ENCODE assay signal across 8 cellular contexts in genomic region chrX:30971761-30972603, GRCh38.
DNase-seq lines count a peak whose midpoint lies in the region; ATAC-seq and TF ChIP-seq lines count a peak whose summit lies in the region.

No MANE protein-coding gene starts in this region.

- TF ChIP-seq CTCF in glutamatergic neuron (IDR thresholded peaks at IDR 0.05; ENCODE audit: partially characterized antibody, unreplicated experiment), result peak; percentile 49

- no peaks in the 10 kb centered on the region for H3K36me3 Mint-ChIP-seq in CD4-positive, CD25-positive, alpha-beta regulatory T cell
- H3K36me3 Mint-ChIP-seq in activated T-helper 2 cell treated with anti-CD3 and anti-CD28 coated beads, Interferon-gamma antibody, Interleukin-2, Interleukin-4, amounts not matched to agents 10 μg/mL and 5 μg/mL and 100 μg/mL, durations not matched to agents 14 hours and 24 hours and 36 hours (ENCODE audit: low read depth), result no peaks in the 10 kb centered on the region
- no peaks in the 10 kb centered on the region for H3K36me3 Mint-ChIP-seq in glutamatergic neuron (ENCODE audit: unreplicated experiment)

- peaks cover 2 to 4% (median 4%) of the 10 kb centered on the region in 4 donors for H3K4me1 Mint-ChIP-seq in CD4-positive, CD25-positive, alpha-beta regulatory T cell
- peaks cover 15% of the 10 kb centered on the region for H3K4me1 Mint-ChIP-seq in activated T-helper 2 cell treated with anti-CD3 and anti-CD28 coated beads, Interferon-gamma antibody, Interleukin-2, Interleukin-4, amounts not matched to agents 10 μg/mL and 5 μg/mL and 100 μg/mL, durations not matched to agents 14 hours and 24 hours and 36 hours (ENCODE audit: low read depth)
- H3K4me1 Mint-ChIP-seq in glutamatergic neuron (ENCODE audit: low read depth, unreplicated experiment), result no peaks in the 10 kb centered on the region

- H3K9me3 Mint-ChIP-seq in CD4-positive, CD25-positive, alpha-beta regulatory T cell, result peaks cover 0 to 1% (median 0%) of the 10 kb centered on the region in 7 donors
- H3K9me3 Mint-ChIP-seq in activated T-helper 2 cell treated with anti-CD3 and anti-CD28 coated beads, Interferon-gamma antibody, Interleukin-2, Interleukin-4, amounts not matched to agents 10 μg/mL and 5 μg/mL and 100 μg/mL, durations not matched to agents 14 hours and 24 hours and 36 hours, result no peaks in the 10 kb centered on the region
- peaks cover 2% of the 10 kb centered on the region for H3K9me3 Mint-ChIP-seq in glutamatergic neuron (ENCODE audit: unreplicated experiment)

- no peaks in the 10 kb centered on the region for H3K9me3 ChIP-seq in CD4-positive, CD25-positive, alpha-beta regulatory T cell (ENCODE audit: control insufficient read depth in 2 of 2, low read length in 2 of 2)

- H3K27me3 ChIP-seq in CD4-positive, CD25-positive, alpha-beta regulatory T cell (ENCODE audit: control insufficient read depth, insufficient read depth, low read length), result no peaks in the 10 kb centered on the region

- no peak overlapping the region for H3K27ac Mint-ChIP-seq in CD4-positive, CD25-positive, alpha-beta regulatory T cell
- peak overlapping the region; percentile 80 for H3K27ac Mint-ChIP-seq in activated T-helper 2 cell treated with anti-CD3 and anti-CD28 coated beads, Interferon-gamma antibody, Interleukin-2, Interleukin-4, amounts not matched to agents 10 μg/mL and 5 μg/mL and 100 μg/mL, durations not matched to agents 14 hours and 24 hours and 36 hours
- H3K27ac Mint-ChIP-seq in glutamatergic neuron (ENCODE audit: unreplicated experiment), result no peak overlapping the region

- intact Hi-C loops in activated T-helper 2 cell treated with anti-CD3 and anti-CD28 coated beads, Interferon-gamma antibody, Interleukin-2, Interleukin-4, amounts not matched to agents 10 μg/mL and 5 μg/mL and 100 μg/mL, durations not matched to agents 14 hours and 24 hours and 36 hours (cut with micrococcal nuclease), result loop anchor here (5.0 to 10.0 kb wide), 3 partner anchors 63 to 235 kb away; no protein-coding TSS in a partner anchor

- H3K4me3 ChIP-seq in CD4-positive, CD25-positive, alpha-beta regulatory T cell (ENCODE audit: low read depth, low read length), result peak overlapping the region; percentile 55

- H3K4me3 Mint-ChIP-seq in CD4-positive, CD25-positive, alpha-beta regulatory T cell, result peak overlapping the region in 3 of 4 donors; percentile 23 to 80 (median 63)
- peak overlapping the region; percentile 78 for H3K4me3 Mint-ChIP-seq in activated T-helper 2 cell treated with anti-CD3 and anti-CD28 coated beads, Interferon-gamma antibody, Interleukin-2, Interleukin-4, amounts not matched to agents 10 μg/mL and 5 μg/mL and 100 μg/mL, durations not matched to agents 14 hours and 24 hours and 36 hours (ENCODE audit: low read depth)
- peak overlapping the region; percentile 77 for H3K4me3 Mint-ChIP-seq in glutamatergic neuron (ENCODE audit: unreplicated experiment)

- no peaks in the 10 kb centered on the region for H3K36me3 ChIP-seq in CD4-positive, CD25-positive, alpha-beta regulatory T cell (ENCODE audit: control insufficient read depth, insufficient read depth, low read length)

- DNase-seq in CD4-positive, CD25-positive, alpha-beta regulatory T cell, result peak in 2 of 3 donors; percentile 10 to 17
- DNase-seq in NCI-H446 treated with DMSO at 0.1 percent for 48 hours (lab: John Stamatoyannopoulos, UW) (peak; percentile 11), glutamatergic neuron (no peak), pons (ENCODE audit: low spot score) (peak; percentile 16), NCI-H2081 treated with DMSO at 0.1 percent for 48 hours (lab: John Stamatoyannopoulos, UW) (no peak)
- peak; percentile 8 for DNase-seq in activated T-helper 2 cell treated with anti-CD3 and anti-CD28 coated beads, Interferon-gamma antibody, Interleukin-2, Interleukin-4, amounts not matched to agents 10 μg/mL and 5 μg/mL and 100 μg/mL, durations not matched to agents 14 hours and 24 hours and 36 hours (ENCODE audit: low spot score)

- no peaks in the 10 kb centered on the region for H3K4me1 ChIP-seq in CD4-positive, CD25-positive, alpha-beta regulatory T cell (ENCODE audit: control insufficient read depth, insufficient read depth, low read length, poor library complexity, severe bottlenecking)

- peaks cover 14% of the 10 kb centered on the region for H3K27me3 Mint-ChIP-seq in CD4-positive, CD25-positive, alpha-beta regulatory T cell
- H3K27me3 Mint-ChIP-seq in activated T-helper 2 cell treated with anti-CD3 and anti-CD28 coated beads, Interferon-gamma antibody, Interleukin-2, Interleukin-4, amounts not matched to agents 10 μg/mL and 5 μg/mL and 100 μg/mL, durations not matched to agents 14 hours and 24 hours and 36 hours (ENCODE audit: low read depth), result peaks cover 14% of the 10 kb centered on the region
- no peaks in the 10 kb centered on the region for H3K27me3 Mint-ChIP-seq in glutamatergic neuron (ENCODE audit: unreplicated experiment)

- H3K27ac ChIP-seq in CD4-positive, CD25-positive, alpha-beta regulatory T cell (ENCODE audit: insufficient read depth, low read length, poor library complexity, severe bottlenecking), result no peak overlapping the region

- peak in 1 of 2 donors; percentile 37 for ATAC-seq in CD4-positive, CD25-positive, alpha-beta regulatory T cell (ENCODE audit: low read depth in 2 of 2)
- ATAC-seq in GM18861 (IDR thresholded peaks at IDR 0.05; ENCODE audit: unreplicated experiment), result peak; percentile 95
- peak; percentile 97 for ATAC-seq in HG02981 (IDR thresholded peaks at IDR 0.05; ENCODE audit: unreplicated experiment)

Comparison
In these comparisons a context has a peak if more than half of its experiments do, and no peak if none do; other contexts are left out.
1. DNase-seq: peak in CD4-positive, CD25-positive, alpha-beta regulatory T cell (2 of 3), NCI-H446 treated with DMSO at 0.1 percent for 48 hours (single experiment), activated T-helper 2 cell treated with anti-CD3 and anti-CD28 coated beads, Interferon-gamma antibody, Interleukin-2, Interleukin-4, amounts not matched to agents 10 μg/mL and 5 μg/mL and 100 μg/mL, durations not matched to agents 14 hours and 24 hours and 36 hours (single experiment) and pons (single experiment); none in glutamatergic neuron (single experiment) and NCI-H2081 treated with DMSO at 0.1 percent for 48 hours (single experiment).
2. Peak in every context shown above with its lines, with median percentiles within 50 percentile points of each other: H3K4me3 Mint-ChIP-seq.